In the genomic region with DNA sequence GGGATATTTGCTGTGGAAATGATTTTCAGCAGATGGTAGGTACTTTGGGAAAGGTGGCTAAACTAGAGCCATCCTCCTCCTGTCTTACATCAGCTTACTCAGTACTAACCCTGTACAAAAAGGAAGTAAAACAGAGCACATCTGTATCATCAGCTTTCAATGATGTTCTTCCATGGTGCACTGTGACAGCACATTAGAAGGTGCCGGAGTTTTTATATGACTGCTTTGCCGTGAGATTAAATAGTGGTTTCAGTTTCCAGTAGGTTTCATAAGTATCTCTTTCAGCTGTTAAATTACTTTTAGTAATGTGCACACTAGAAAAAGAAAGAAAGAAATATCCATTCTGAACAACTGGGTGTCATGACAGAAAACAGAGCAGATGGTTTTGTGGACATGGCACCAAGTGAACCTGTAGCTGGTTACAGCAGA, we compare ENCODE assay signal across 8 cellular contexts.
DNase-seq lines count a peak whose midpoint lies in the region; ATAC-seq and TF ChIP-seq lines count a peak whose summit lies in the region.

No MANE protein-coding gene starts in this region.

- intact Hi-C loops in aorta (cut with DNase I), result no loop called here

- H3K4me3 ChIP-seq in aorta (ENCODE audit: low read length in 2 of 2), result no peak overlapping the region

- no peaks in the 10 kb centered on the region for H3K27me3 ChIP-seq in aorta (ENCODE audit: control insufficient read depth in 1 of 2, insufficient read depth in 2 of 2, low read length in 1 of 2)

- peak overlapping the region; percentile 97 for H3K27ac Mint-ChIP-seq in activated CD8-positive, alpha-beta memory T cell treated with anti-CD3 and anti-CD28 coated beads, Interleukin-2, amount 10 ng/mL, durations not matched to agents 7 days and 5 days
- H3K27ac Mint-ChIP-seq in immature natural killer cell, result peak overlapping the region; percentile 91 to 98 (median 98)
- H3K27ac Mint-ChIP-seq in glutamatergic neuron (ENCODE audit: unreplicated experiment), result no peak overlapping the region

- peaks cover 0 to 3% of the 10 kb centered on the region in 2 donors for H3K36me3 ChIP-seq in aorta (ENCODE audit: control insufficient read depth in 1 of 2, insufficient read depth in 2 of 2, low read length in 1 of 2)

- DNase-seq in activated CD8-positive, alpha-beta memory T cell treated with anti-CD3 and anti-CD28 coated beads, Interleukin-2, amount 10 ng/mL, durations not matched to agents 7 days and 5 days, result peak; percentile 61
- DNase-seq in activated CD8-positive, alpha-beta memory T cell treated with anti-CD3 and anti-CD28 coated beads, Interleukin-2, amount 50 U/mL, for 4 hours, result no peak
- DNase-seq in RPMI7951 (ENCODE audit: low read depth), result peak; percentile 29
- DNase-seq in immature natural killer cell, result peak; percentile 57 to 70 (median 69)
- no peak for DNase-seq in aorta
- DNase-seq in glutamatergic neuron, result no peak
- no peak for DNase-seq in DMS53 treated with DMSO at 0.1 percent for 48 hours (lab: John Stamatoyannopoulos, UW; ENCODE audit: unreplicated experiment)

- H3K9me3 ChIP-seq in aorta (ENCODE audit: control insufficient read depth, low read length), result no peaks in the 10 kb centered on the region

- peak overlapping the region; percentile 60 for H3K4me3 Mint-ChIP-seq in activated CD8-positive, alpha-beta memory T cell treated with anti-CD3 and anti-CD28 coated beads, Interleukin-2, amount 10 ng/mL, durations not matched to agents 7 days and 5 days
- H3K4me3 Mint-ChIP-seq in immature natural killer cell (peak overlapping the region; percentile 70 to 91 (median 77)), glutamatergic neuron (ENCODE audit: unreplicated experiment) (no peak overlapping the region)

- peaks cover 2% of the 10 kb centered on the region for H3K9me3 Mint-ChIP-seq in activated CD8-positive, alpha-beta memory T cell treated with anti-CD3 and anti-CD28 coated beads, Interleukin-2, amount 10 ng/mL, durations not matched to agents 7 days and 5 days (ENCODE audit: low read depth)
- H3K9me3 Mint-ChIP-seq in immature natural killer cell (no peaks in the 10 kb centered on the region), glutamatergic neuron (ENCODE audit: unreplicated experiment) (no peaks in the 10 kb centered on the region)

- H3K36me3 Mint-ChIP-seq in activated CD8-positive, alpha-beta memory T cell treated with anti-CD3 and anti-CD28 coated beads, Interleukin-2, amount 10 ng/mL, durations not matched to agents 7 days and 5 days, result peaks cover 44% of the 10 kb centered on the region
- H3K36me3 Mint-ChIP-seq in immature natural killer cell, result peaks cover 0 to 7% (median 3%) of the 10 kb centered on the region in 3 donors
- H3K36me3 Mint-ChIP-seq in glutamatergic neuron (ENCODE audit: unreplicated experiment), result no peaks in the 10 kb centered on the region

- no peaks in the 10 kb centered on the region for H3K4me1 ChIP-seq in aorta (ENCODE audit: control insufficient read depth in 1 of 2, insufficient read depth in 2 of 2, low read length in 2 of 2)

- 16 to 30% methylated on average over 2 of the region's 2 CpGs for WGBS in aorta, 2 donors

- no peak for TF ChIP-seq CTCF in glutamatergic neuron (IDR thresholded peaks at IDR 0.05; ENCODE audit: partially characterized antibody, unreplicated experiment)

- H3K4me1 Mint-ChIP-seq in activated CD8-positive, alpha-beta memory T cell treated with anti-CD3 and anti-CD28 coated beads, Interleukin-2, amount 10 ng/mL, durations not matched to agents 7 days and 5 days, result peaks cover 71% of the 10 kb centered on the region
- H3K4me1 Mint-ChIP-seq in immature natural killer cell (peaks cover 61 to 72% of the 10 kb centered on the region in 2 donors), glutamatergic neuron (ENCODE audit: low read depth, unreplicated experiment) (no peaks in the 10 kb centered on the region)

- peak overlapping the region; percentile 61 to 70 for H3K27ac ChIP-seq in aorta (ENCODE audit: low read depth in 1 of 2, low read length in 2 of 2)

- CTCF ChIA-PET in activated CD8-positive, alpha-beta memory T cell treated with anti-CD3 and anti-CD28 coated beads, Interleukin-2, amount 10 ng/mL, durations not matched to agents 7 days and 5 days (lab: Charles Lee), result interaction anchor here (0.6 to 2.2 kb wide), 12 partner anchors 12 to 257 kb away, joined by 3 to 10 read pairs (median 4); no protein-coding TSS in a partner anchor

- no peaks in the 10 kb centered on the region for H3K27me3 Mint-ChIP-seq in activated CD8-positive, alpha-beta memory T cell treated with anti-CD3 and anti-CD28 coated beads, Interleukin-2, amount 10 ng/mL, durations not matched to agents 7 days and 5 days
- H3K27me3 Mint-ChIP-seq in immature natural killer cell (ENCODE audit: low read depth in 3 of 3) (peaks cover 0 to 9% (median 9%) of the 10 kb centered on the region in 3 donors), glutamatergic neuron (ENCODE audit: unreplicated experiment) (no peaks in the 10 kb centered on the region)

- ATAC-seq in activated CD8-positive, alpha-beta memory T cell treated with anti-CD3 and anti-CD28 coated beads, Interleukin-2, amount 10 ng/mL, durations not matched to agents 7 days and 5 days, result peak; percentile 91
- ATAC-seq in HG02870 (IDR thresholded peaks at IDR 0.05; ENCODE audit: unreplicated experiment), result peak; percentile 98
- ATAC-seq in aorta (ENCODE audit: low FRiP score), result no peak

Comparison
In these comparisons a context has a peak if more than half of its experiments do, and no peak if none do; other contexts are left out.
1. DNase-seq: peak in activated CD8-positive, alpha-beta memory T cell treated with anti-CD3 and anti-CD28 coated beads, Interleukin-2, amount 10 ng/mL, durations not matched to agents 7 days and 5 days (single experiment), RPMI7951 (single experiment) and immature natural killer cell (3 of 3); none in activated CD8-positive, alpha-beta memory T cell treated with anti-CD3 and anti-CD28 coated beads, Interleukin-2, amount 50 U/mL, for 4 hours (single experiment), aorta (0 of 2), glutamatergic neuron (single experiment) and DMS53 treated with DMSO at 0.1 percent for 48 hours (single experiment).